ENCODE assay signal across 7 cellular contexts in genomic region chr1:209015092-209015491, GRCh38.
"Had no signal": no experiment of that assay in that cellular context is flagged by ENCODE, and none has a peak within 500 bp of the region (broad histone marks: within the 10 kb centered on the region; RNA-seq: fewer than 3 reads in every experiment).

No MANE protein-coding gene starts in this region.

- H3K4me3 ChIP-seq: HAP-1 had no signal

- ATAC-seq: HCT116 had no signal

- H3K9me3 ChIP-seq: HAP-1 had no signal

- H3K4me1 ChIP-seq: HAP-1 had no signal

- H3K36me3 ChIP-seq: HAP-1 had no signal

- DNase-seq: GOT3, H7, HFFc6, KBM-7 had no signal

- FAIRE-seq: HTR-8/SVneo had no signal
